8 cellular contexts compared by ENCODE assay signal in the genomic region with DNA sequence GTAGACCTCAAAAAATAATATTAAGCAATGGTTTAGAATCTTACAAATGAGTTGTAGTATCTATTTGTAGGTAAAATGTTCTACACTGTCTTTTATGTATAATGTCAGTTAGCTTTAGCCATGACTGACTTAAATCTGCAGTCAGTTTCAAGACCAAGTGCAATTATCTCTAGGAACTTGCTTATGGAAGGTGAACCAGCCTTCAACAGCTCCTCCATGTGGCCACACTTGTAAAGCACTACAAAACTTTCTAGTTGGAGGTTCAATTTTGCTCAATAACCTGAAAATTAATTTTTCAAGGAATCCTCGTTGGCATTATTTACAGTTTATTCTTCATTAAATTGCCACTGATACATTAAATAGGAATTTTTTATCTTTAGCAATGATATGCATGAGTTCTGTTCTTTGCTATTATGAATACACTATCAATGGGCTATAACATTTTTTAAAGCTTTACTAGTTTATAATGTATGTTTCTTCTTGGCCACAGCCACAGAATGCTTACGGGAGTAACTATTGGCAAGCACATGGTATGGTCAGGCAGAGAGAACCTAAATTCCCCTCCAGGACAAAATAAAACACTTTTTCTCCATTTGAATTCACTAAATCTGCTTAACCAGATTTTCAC.
DNase-seq lines count a peak whose midpoint lies in the region; ATAC-seq and TF ChIP-seq lines count a peak whose summit lies in the region.

No MANE protein-coding gene starts in this region.

- peak; percentile 53 for ATAC-seq in GM19463 (IDR thresholded peaks at IDR 0.05; ENCODE audit: unreplicated experiment)
- ATAC-seq in HG03571 (IDR thresholded peaks at IDR 0.05; ENCODE audit: unreplicated experiment), result no peak
- no peak for ATAC-seq in GM21529 (IDR thresholded peaks at IDR 0.05; ENCODE audit: unreplicated experiment)

- TF ChIP-seq POLR2A in prostate gland (IDR thresholded peaks at IDR 0.05), result no peak

- H3K36me3 Mint-ChIP-seq in CD4-positive, alpha-beta memory T cell, result no peaks in the 10 kb centered on the region

- H3K27ac ChIP-seq in C4-2B (no peak overlapping the region), epithelial cell of prostate (no peak overlapping the region), prostate gland (no peak overlapping the region)
- H3K27ac ChIP-seq in CD4-positive, alpha-beta memory T cell (ENCODE audit: low read depth, low read length), result no peak overlapping the region

- intact Hi-C loops in prostate gland (cut with DNase I), result no loop called here
- intact Hi-C loops in CD4-positive, alpha-beta memory T cell (cut with micrococcal nuclease), result no loop called here

- 32% methylated on average over 2 of the region's 2 CpGs for WGBS in prostate gland

- CTCF ChIA-PET in CD4-positive, alpha-beta memory T cell (lab: Charles Lee; ENCODE audit: partially characterized antibody), result no interaction called here

- H3K27me3 Mint-ChIP-seq in CD4-positive, alpha-beta memory T cell, result no peaks in the 10 kb centered on the region

- no peak overlapping the region for H3K4me3 Mint-ChIP-seq in CD4-positive, alpha-beta memory T cell

- DNase-seq in NCI-H526 treated with DMSO at 0.1 percent for 48 hours (lab: John Stamatoyannopoulos, UW), result peak; percentile 7
- peak; percentile 10 for DNase-seq in epithelial cell of prostate (ENCODE audit: low read depth, low spot score)
- DNase-seq in prostate gland (ENCODE audit: low spot score), result no peak
- DNase-seq in CD4-positive, alpha-beta memory T cell, result no peak

- peak; percentile 85 for TF ChIP-seq CTCF in C4-2B (conservative IDR thresholded peaks at IDR 0.05)
- TF ChIP-seq CTCF in prostate gland (IDR thresholded peaks at IDR 0.05), result peak in 3 of 4 experiments; percentile 25 to 40 (median 33)

- peaks cover 0 to 3% (median 0%) of the 10 kb centered on the region in 8 donors for H3K9me3 Mint-ChIP-seq in CD4-positive, alpha-beta memory T cell

- H3K27me3 ChIP-seq in prostate gland (replicated peaks; ENCODE audit: insufficient read depth), result no peaks in the 10 kb centered on the region
- H3K27me3 ChIP-seq in CD4-positive, alpha-beta memory T cell (ENCODE audit: insufficient read depth, low read length), result no peaks in the 10 kb centered on the region

- POLR2A ChIA-PET in CD4-positive, alpha-beta memory T cell (lab: Charles Lee; ENCODE audit: partially characterized antibody), result no interaction called here

- H3K4me1 Mint-ChIP-seq in CD4-positive, alpha-beta memory T cell, result no peaks in the 10 kb centered on the region

- no peaks in the 10 kb centered on the region for H3K9me3 ChIP-seq in prostate gland
- no peaks in the 10 kb centered on the region for H3K9me3 ChIP-seq in CD4-positive, alpha-beta memory T cell (ENCODE audit: control insufficient read depth in 1 of 2, low read length in 2 of 2)

- no peak overlapping the region for H3K4me3 ChIP-seq in prostate gland
- H3K4me3 ChIP-seq in CD4-positive, alpha-beta memory T cell (ENCODE audit: low read length in 2 of 2), result no peak overlapping the region

- H3K36me3 ChIP-seq in prostate gland, result no peaks in the 10 kb centered on the region
- no peaks in the 10 kb centered on the region for H3K36me3 ChIP-seq in CD4-positive, alpha-beta memory T cell (ENCODE audit: insufficient read depth, low read length)

- no peak overlapping the region for H3K27ac Mint-ChIP-seq in CD4-positive, alpha-beta memory T cell

- no peaks in the 10 kb centered on the region for H3K4me1 ChIP-seq in prostate gland (replicated peaks)
- no peaks in the 10 kb centered on the region for H3K4me1 ChIP-seq in CD4-positive, alpha-beta memory T cell (ENCODE audit: insufficient read depth, low read length)

Comparison
In these comparisons a context has a peak if more than half of its experiments do, and no peak if none do; other contexts are left out.
1. DNase-seq: peak in NCI-H526 treated with DMSO at 0.1 percent for 48 hours (single experiment) and epithelial cell of prostate (single experiment); none in prostate gland (single experiment) and CD4-positive, alpha-beta memory T cell (0 of 5).